ENCODE assay signal across 14 cellular contexts in the genomic region with DNA sequence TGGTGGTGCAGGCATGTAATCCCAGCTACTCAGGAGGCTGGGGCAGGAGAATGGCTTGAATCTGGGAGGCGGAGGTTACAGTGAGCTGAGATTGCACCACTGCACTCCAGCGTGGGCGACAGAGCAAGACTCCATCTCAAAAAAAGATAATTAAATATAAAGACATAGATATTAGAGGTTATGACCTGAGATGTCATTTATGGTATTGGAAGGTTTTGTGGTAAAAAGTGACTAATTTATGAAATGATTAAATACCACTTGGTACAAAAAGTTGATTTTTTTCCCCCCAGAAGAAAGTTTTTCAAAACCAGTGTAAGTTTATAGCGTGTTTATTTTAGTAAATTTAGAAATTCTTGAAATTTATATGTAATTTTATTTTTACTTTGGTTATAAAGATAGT.
"Had no signal": no experiment of that assay in that cellular context is flagged by ENCODE, and none has a peak within 500 bp of the region (broad histone marks: within the 10 kb centered on the region; RNA-seq: fewer than 3 reads in every experiment).

No MANE protein-coding gene starts in this region.

- DNase-seq: activated CD4-positive, alpha-beta memory T cell treated with anti-CD3 and anti-CD28 coated beads, Interleukin-2, amount 10 ng/mL, durations not matched to agents 7 days and 5 days; activated CD8-positive, alpha-beta memory T cell treated with anti-CD3 and anti-CD28 coated beads, Interleukin-2, amount 50 U/mL, for 48 hours; activated naive CD4-positive, alpha-beta T cell treated with Interleukin-2 at 50 U/mL for 16 hours; adrenal gland; caudate nucleus; cortex of kidney; effector CD8-positive, alpha-beta T cell; heart left ventricle; kidney; left ventricle myocardium inferior; retina; substantia nigra had no signal

- H3K27me3 ChIP-seq: adrenal gland, heart left ventricle had no signal

- H3K27ac ChIP-seq: adrenal gland, heart left ventricle, left ventricle myocardium inferior, parathyroid adenoma had no signal

- H3K27ac Mint-ChIP-seq: activated CD4-positive, alpha-beta memory T cell treated with anti-CD3 and anti-CD28 coated beads, Interleukin-2, amount 10 ng/mL, durations not matched to agents 7 days and 5 days; activated T-helper 1 cell treated with anti-CD3 and anti-CD28 coated beads, Interleukin-12 subunit alpha, Interleukin-12 subunit beta, Interleukin-2, Interleukin-4 antibody, amounts not matched to agents 30 ng/mL and 10 ng/mL and 1 ng/mL, durations not matched to agents 14 hours and 24 hours and 36 hours had no signal

- ATAC-seq: heart left ventricle had no signal

- H3K9ac ChIP-seq: parathyroid adenoma had no signal

- H3K36me3 ChIP-seq: left ventricle myocardium inferior had no signal

- H3K27me3 Mint-ChIP-seq: activated CD4-positive, alpha-beta memory T cell treated with anti-CD3 and anti-CD28 coated beads, Interleukin-2, amount 10 ng/mL, durations not matched to agents 7 days and 5 days had no signal

- H3K9me3 ChIP-seq: adrenal gland had no signal

- H3K4me3 ChIP-seq: heart left ventricle, left ventricle myocardium inferior had no signal

- H2AFZ ChIP-seq: parathyroid adenoma had no signal

- H3K4me3 Mint-ChIP-seq: activated CD4-positive, alpha-beta memory T cell treated with anti-CD3 and anti-CD28 coated beads, Interleukin-2, amount 10 ng/mL, durations not matched to agents 7 days and 5 days had no signal
